In genomic region chr10:63457576-63457975, GRCh38 we compare ENCODE assay signal across 16 cellular contexts.
"Had no signal": no experiment of that assay in that cellular context is flagged by ENCODE, and none has a peak within 500 bp of the region (broad histone marks: within the 10 kb centered on the region; RNA-seq: fewer than 3 reads in every experiment).

No MANE protein-coding gene starts in this region.

- ATAC-seq: natural killer cell treated with Interleukin-12 subunit alpha and Interleukin-12 subunit beta and Interleukin-15 and Interleukin-18, amount 100 ng/mL, for 72 hours; upper lobe of right lung had no signal

- H3K9me3 Mint-ChIP-seq: activated CD4-positive, alpha-beta T cell treated with anti-CD3 and anti-CD28 coated beads, Interleukin-2, amount 10 ng/mL, durations not matched to agents 24 days and 14 days; natural killer cell treated with Interleukin-12 subunit alpha and Interleukin-12 subunit beta and Interleukin-15 and Interleukin-18, amount 100 ng/mL, for 72 hours; T-helper 2 cell treated with Interferon-gamma antibody and Interleukin-4, amounts not matched to agents 5 μg/mL and 100 μg/mL, for 36 hours had no signal

- H3K27ac Mint-ChIP-seq: activated CD4-positive, alpha-beta T cell treated with anti-CD3 and anti-CD28 coated beads, Interleukin-2, amount 10 ng/mL, durations not matched to agents 24 days and 14 days; natural killer cell treated with Interleukin-12 subunit alpha and Interleukin-12 subunit beta and Interleukin-15 and Interleukin-18, amount 100 ng/mL, for 72 hours; T-helper 2 cell treated with Interferon-gamma antibody and Interleukin-4, amounts not matched to agents 5 μg/mL and 100 μg/mL, for 36 hours had no signal

- H3K36me3 ChIP-seq: ascending aorta, cardiac muscle cell, right atrium auricular region, thoracic aorta, upper lobe of right lung had no signal

- H3K27me3 ChIP-seq: ascending aorta, cardiac muscle cell, dorsolateral prefrontal cortex, right atrium auricular region, stomach, upper lobe of right lung had no signal

- H3K4me3 Mint-ChIP-seq: activated CD4-positive, alpha-beta T cell treated with anti-CD3 and anti-CD28 coated beads, Interleukin-2, amount 10 ng/mL, durations not matched to agents 24 days and 14 days; natural killer cell treated with Interleukin-12 subunit alpha and Interleukin-12 subunit beta and Interleukin-15 and Interleukin-18, amount 100 ng/mL, for 72 hours; T-helper 2 cell treated with Interferon-gamma antibody and Interleukin-4, amounts not matched to agents 5 μg/mL and 100 μg/mL, for 36 hours had no signal

- H3K9me3 ChIP-seq: ascending aorta, right atrium auricular region, stomach, thoracic aorta, upper lobe of right lung had no signal

- H3K36me3 Mint-ChIP-seq: natural killer cell treated with Interleukin-12 subunit alpha and Interleukin-12 subunit beta and Interleukin-15 and Interleukin-18, amount 100 ng/mL, for 72 hours had no signal

- H3K27ac ChIP-seq: right atrium auricular region, skin epidermis, stomach, thoracic aorta, upper lobe of right lung had no signal

- H3K4me1 Mint-ChIP-seq: activated CD4-positive, alpha-beta T cell treated with anti-CD3 and anti-CD28 coated beads, Interleukin-2, amount 10 ng/mL, durations not matched to agents 24 days and 14 days had no signal

- H3K4me3 ChIP-seq: ascending aorta, cardiac muscle cell, dorsolateral prefrontal cortex, right atrium auricular region, skin epidermis, stomach, thoracic aorta, upper lobe of right lung had no signal

- H3K4me1 ChIP-seq: upper lobe of right lung had no signal

- H3K27me3 Mint-ChIP-seq: activated CD4-positive, alpha-beta T cell treated with anti-CD3 and anti-CD28 coated beads, Interleukin-2, amount 10 ng/mL, durations not matched to agents 24 days and 14 days; natural killer cell treated with Interleukin-12 subunit alpha and Interleukin-12 subunit beta and Interleukin-15 and Interleukin-18, amount 100 ng/mL, for 72 hours had no signal

- DNase-seq: activated CD4-positive, alpha-beta T cell treated with anti-CD3 and anti-CD28 coated beads, Interleukin-2, amount 10 ng/mL, durations not matched to agents 24 days and 14 days; activated CD4-positive, CD25-positive, alpha-beta regulatory T cell; activated naive CD4-positive, alpha-beta T cell; dorsolateral prefrontal cortex; islet precursor cell; stimulated activated CD4-positive, alpha-beta T cell treated with anti-CD3 and anti-CD28 coated beads, Interleukin-4, amount 100 ng/mL, for 4 hours; stimulated activated CD8-positive, alpha-beta memory T cell treated with anti-CD3 and anti-CD28 coated beads, Interleukin-4, amount 100 ng/mL, for 48 hours; stomach; upper lobe of right lung had no signal
